In genomic region chr6:114747995-114748625, GRCh38 we compare ENCODE assay signal across 8 cellular contexts.
DNase-seq lines count a peak whose midpoint lies in the region; ATAC-seq, FAIRE-seq and TF ChIP-seq lines count a peak whose summit lies in the region.

No MANE protein-coding gene starts in this region.

- no peaks in the 10 kb centered on the region for H3K36me3 ChIP-seq in kidney (ENCODE audit: control insufficient read depth in 1 of 2, insufficient read depth in 2 of 2, low read length in 2 of 2)

- intact Hi-C loops in kidney (cut with DNase I), result no loop called here

- DNase-seq in DMS53 treated with DMSO at 0.1 percent for 48 hours (lab: John Stamatoyannopoulos, UW; ENCODE audit: unreplicated experiment), result peak; percentile 36
- DNase-seq in NCI-H2029 (lab: John Stamatoyannopoulos, UW), result peak; percentile 58
- peak; percentile 62 for DNase-seq in astrocyte of the cerebellum (ENCODE audit: low read depth)
- no peak for DNase-seq in kidney
- peak; percentile 85 for DNase-seq in superior temporal gyrus (ENCODE audit: extremely low spot score)
- no peak for DNase-seq in stimulated activated naive CD4-positive, alpha-beta T cell (lab: John Stamatoyannopoulos, UW)
- no peak for DNase-seq in GM12892 (ENCODE audit: insufficient read length)

- H3K9ac ChIP-seq in kidney (ENCODE audit: low read length in 2 of 2), result no peak overlapping the region

- TF ChIP-seq POLR2A in GM12892 (IDR thresholded peaks at IDR 0.05; ENCODE audit: low read depth, low read length), result no peak

- TF ChIP-seq CTCF in astrocyte of the cerebellum (IDR thresholded peaks at IDR 0.05; ENCODE audit: low read depth, low read length, missing control alignments) (peak; percentile 75), kidney (IDR thresholded peaks at IDR 0.05; ENCODE audit: borderline replicate concordance, extremely low read depth, insufficient read depth) (peak; percentile 35)

- peak; percentile 61 for ATAC-seq in GM19463 (IDR thresholded peaks at IDR 0.05; ENCODE audit: unreplicated experiment)

- in situ Hi-C loops in astrocyte of the cerebellum (cut with HindIII; ENCODE audit: low sequenced_read_pairs), result no loop called here

- H3K27ac ChIP-seq in kidney (ENCODE audit: low read depth in 2 of 2, low read length in 2 of 2), result no peak overlapping the region

- no peaks in the 10 kb centered on the region for H3K4me1 ChIP-seq in kidney (ENCODE audit: control insufficient read depth in 1 of 2, insufficient read depth in 1 of 2, low read depth in 1 of 2, low read length in 2 of 2)

- FAIRE-seq in kidney (lab: Jason Lieb, UNC), result no peak
- FAIRE-seq in GM12892 (lab: Jason Lieb, UNC), result no peak

- no peaks in the 10 kb centered on the region for H3K9me3 ChIP-seq in kidney (ENCODE audit: control insufficient read depth in 1 of 2, low read length in 2 of 2)

- H3K4me3 ChIP-seq in astrocyte of the cerebellum (ENCODE audit: low read depth, low read length), result no peak overlapping the region
- no peak overlapping the region for H3K4me3 ChIP-seq in kidney (ENCODE audit: low read length in 2 of 2)

Comparison
In these comparisons a context has a peak if more than half of its experiments do, and no peak if none do; other contexts are left out.
1. DNase-seq: peak in DMS53 treated with DMSO at 0.1 percent for 48 hours (single experiment), NCI-H2029 (single experiment), astrocyte of the cerebellum (single experiment) and superior temporal gyrus (single experiment); none in kidney (single experiment), stimulated activated naive CD4-positive, alpha-beta T cell (0 of 6) and GM12892 (single experiment).